ENCODE assay signal across 8 cellular contexts in genomic region chr14:93332032-93332852, GRCh38. TPM values are rescaled to one million over a fixed set of nuclear protein-coding genes. Genes with fewer than 3 reads are reported as not detected.
DNase-seq lines count a peak whose midpoint lies in the region; ATAC-seq and TF ChIP-seq lines count a peak whose summit lies in the region.

No MANE protein-coding gene starts in this region.

- H3K4me1 ChIP-seq in Caco-2 (peaks cover 21% of the 10 kb centered on the region), breast epithelium (peaks cover 9 to 18% of the 10 kb centered on the region in 2 donors)

- peak in 1 of 2 experiments; percentile 13 for TF ChIP-seq CTCF in Caco-2 (IDR thresholded peaks at IDR 0.05; ENCODE audit: insufficient read depth in 1 of 2, low read depth in 1 of 2, low read length in 1 of 2, severe bottlenecking in 1 of 2, unreplicated experiment in 1 of 2)
- no peak for TF ChIP-seq CTCF in breast epithelium (IDR thresholded peaks at IDR 0.05)

- peaks cover 19% of the 10 kb centered on the region for H3K4me1 Mint-ChIP-seq in Caco-2 (ENCODE audit: low read depth, unreplicated experiment)

- peaks cover 18% of the 10 kb centered on the region for H3K36me3 Mint-ChIP-seq in Caco-2 (ENCODE audit: insufficient read depth, unreplicated experiment)

- H3K27ac ChIP-seq in breast epithelium = peak overlapping the region; percentile 95 to 99

- in situ Hi-C loops in SK-MEL-5 (cut with HindIII; ENCODE audit: low pct_unique_long_range_greater_than_20kb, low sequenced_read_pairs) = no loop called here

- H3K4me3 Mint-ChIP-seq in Caco-2 (ENCODE audit: unreplicated experiment) = peak overlapping the region; percentile 82

- H3K27me3 ChIP-seq in Caco-2 (replicated peaks; ENCODE audit: control insufficient read depth, insufficient read depth, low read length) (no peaks in the 10 kb centered on the region), breast epithelium (no peaks in the 10 kb centered on the region)

- peaks cover 7% of the 10 kb centered on the region; the same call in 1 of the 2 replicates for H3K9me3 ChIP-seq in Caco-2
- H3K9me3 ChIP-seq in breast epithelium = no peaks in the 10 kb centered on the region

- intact Hi-C loops in Caco-2 (cut with micrococcal nuclease; ENCODE audit: unreplicated experiment) = loop anchor here (5.0 kb wide), 2 partner anchors 45 to 125 kb away; partner anchors contain the start of genes GON7 and UBR7
- intact Hi-C loops in breast epithelium (cut with DNase I; ENCODE audit: low total_unique reads) = no loop called here

- no peaks in the 10 kb centered on the region for H3K36me3 ChIP-seq in Caco-2 (ENCODE audit: control insufficient read depth, insufficient read depth, low read length)
- no peaks in the 10 kb centered on the region for H3K36me3 ChIP-seq in breast epithelium

- BruUV-seq in Caco-2 (replicated peaks; lab: Mats Ljungman, UMichigan) = no TSS peak

- DNase-seq in Caco-2 = peak; percentile 63 to 85
- peak; percentile 45 for DNase-seq in GM19240 (ENCODE audit: insufficient read length, low spot score)
- DNase-seq in SK-MEL-5 (ENCODE audit: low read depth, low spot score) = peak; percentile 42
- DNase-seq in breast epithelium (ENCODE audit: low spot score in 2 of 2) = no peak
- DNase-seq in inferior parietal cortex (ENCODE audit: extremely low spot score) = peak; percentile 10
- peak in 2 of 3 donors; percentile 12 to 24 for DNase-seq in stimulated activated CD4-positive, alpha-beta T cell treated with anti-CD3 and anti-CD28 coated beads, Interleukin-12 subunit alpha, Interleukin-12 subunit beta, amount 100 ng/mL, for 48 hours (ENCODE audit: low read depth in 2 of 3, low spot score in 1 of 3)
- DNase-seq in NCI-H2171 (lab: John Stamatoyannopoulos, UW) = no peak

- no peak for TF ChIP-seq POLR2A in breast epithelium (IDR thresholded peaks at IDR 0.05)

- peak; percentile 63 for ATAC-seq in HG03342 (IDR thresholded peaks at IDR 0.05; ENCODE audit: unreplicated experiment)

- H3K4me3 ChIP-seq in Caco-2 (ENCODE audit: low read depth, low read length) (peak overlapping the region; percentile 53), breast epithelium (peak overlapping the region; percentile 71 to 97 (median 91))

- H3K27ac Mint-ChIP-seq in Caco-2 (ENCODE audit: unreplicated experiment) = peak overlapping the region; percentile 95

- CTCF ChIA-PET in Caco-2 (lab: Charles Lee) = no interaction called here

- H3K27me3 Mint-ChIP-seq in Caco-2 (ENCODE audit: insufficient read depth, unreplicated experiment) = no peaks in the 10 kb centered on the region

- no peaks in the 10 kb centered on the region for H3K9me3 Mint-ChIP-seq in Caco-2 (ENCODE audit: unreplicated experiment)

- POLR2A ChIA-PET in Caco-2 (lab: Charles Lee) = no interaction called here

RNA-seq across cellular contexts. Expression of gene BTBD7, which starts 0.6 kb away (rescaled TPM):
- total RNA-seq in Caco-2 (2022) (28.8 and 32.2 TPM in 2 replicates), breast epithelium (10 to 100 TPM; 19.7 to 32.8 (median 26.5) TPM)
- total RNA-seq in SK-MEL-5 (2014; rRNA removed; shearing (Covaris generic)) = 18.0 and 18.9 TPM in 2 replicates
- polyA plus RNA-seq in SK-MEL-5 (2015; cell fraction: cytosol; rRNA removed) = 12.3 and 16.7 TPM in 2 replicates
- 9.9 and 13.3 TPM in 2 replicates for polyA plus RNA-seq in SK-MEL-5 (2015; cell fraction: nucleus; rRNA removed)

RNA-seq across cellular contexts. Expression of gene COX8C, which starts 14.7 kb away (rescaled TPM):
- not detected in 2 replicates for total RNA-seq in Caco-2 (2022)
- total RNA-seq in SK-MEL-5 (2014; rRNA removed; shearing (Covaris generic)) = not detected in 2 replicates
- not detected in 2 replicates for polyA plus RNA-seq in SK-MEL-5 (2015; cell fraction: cytosol; rRNA removed)
- polyA plus RNA-seq in SK-MEL-5 (2015; cell fraction: nucleus; rRNA removed) = not detected in 2 replicates
- total RNA-seq in breast epithelium = not detected

Comparison
In these comparisons a context has a peak if more than half of its experiments do, and no peak if none do; other contexts are left out.
1. DNase-seq: peak in Caco-2 (2 of 2), GM19240 (single experiment), SK-MEL-5 (single experiment), inferior parietal cortex (single experiment) and stimulated activated CD4-positive, alpha-beta T cell treated with anti-CD3 and anti-CD28 coated beads, Interleukin-12 subunit alpha, Interleukin-12 subunit beta, amount 100 ng/mL, for 48 hours (2 of 3); none in breast epithelium (0 of 2) and NCI-H2171 (single experiment).